Comparison of ENCODE assay signal across 11 cellular contexts in the genomic region with DNA sequence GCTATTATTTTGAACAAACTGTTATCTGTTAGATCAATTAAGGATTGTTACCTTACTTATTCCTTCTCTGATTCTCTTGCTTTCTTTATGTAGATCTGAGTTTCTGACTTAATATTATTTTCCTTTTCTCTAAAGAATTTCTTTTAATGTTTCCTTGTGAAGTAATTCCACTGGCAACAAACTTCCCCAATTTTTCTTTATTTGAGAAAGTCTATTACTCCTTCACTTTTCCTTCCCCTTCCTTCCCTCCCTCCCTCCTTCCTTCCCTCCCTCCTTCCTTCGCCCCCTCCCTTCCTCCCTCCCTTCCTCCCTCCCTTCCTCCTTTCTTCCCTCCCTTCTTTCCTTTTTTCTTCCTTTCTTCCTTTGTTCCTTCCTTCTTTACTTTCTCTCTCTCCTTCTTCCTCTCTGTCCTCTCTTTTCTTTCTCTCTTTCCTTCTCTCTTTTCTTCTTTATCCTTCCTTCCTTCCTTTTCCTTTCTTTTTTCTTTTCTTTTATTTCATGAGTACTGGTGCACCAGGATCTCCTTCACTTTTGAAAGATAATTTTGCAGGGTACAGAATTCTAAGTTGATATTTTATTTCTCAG.
"Had no signal": no experiment of that assay in that cellular context is flagged by ENCODE, and none has a peak within 500 bp of the region (broad histone marks: within the 10 kb centered on the region; RNA-seq: fewer than 3 reads in every experiment).

No MANE protein-coding gene starts in this region.

- H3K9me3 Mint-ChIP-seq: HFFc6 had no signal

- H3K4me1 Mint-ChIP-seq: H9 had no signal

- H3K27ac Mint-ChIP-seq: GM23338, HFFc6 had no signal

- ATAC-seq: GM23338 had no signal

- DNase-seq: H9, HCEC 1CT, HFFc6, IMR-90, Karpas-422, KBM-7 had no signal

- FAIRE-seq: H1, H54 had no signal

- H3K4me3 ChIP-seq: GM23338 had no signal

- H3K4me3 Mint-ChIP-seq: GM23338, H9, HFFc6 had no signal

- H3K27ac ChIP-seq: HL-60, KMS-11 had no signal
